3 cellular contexts compared by ENCODE assay signal in genomic region chr6:69832558-69832957, GRCh38.
A peak's percentile ranks its signal among the peaks of the same experiment; 100 is the strongest.
TF ChIP-seq lines count a peak whose summit lies in the region.

No MANE protein-coding gene starts in this region.

TF ChIP-seq in GM12891, 5 proteins besides CTCF, POLR2A, EP300 and RAD21:
- no peak for TF ChIP-seq TAF1 (IDR thresholded peaks at IDR 0.05; ENCODE audit: low read depth, low read length)
- no peak for TF ChIP-seq SPI1 (IDR thresholded peaks at IDR 0.05; ENCODE audit: low read depth, low read length)
- TF ChIP-seq POU2F2 (IDR thresholded peaks at IDR 0.05; ENCODE audit: low read depth, low read length), result no peak
- no peak for TF ChIP-seq PAX5 (IDR thresholded peaks at IDR 0.05; ENCODE audit: insufficient read depth, low read length, severe bottlenecking)
- TF ChIP-seq POLR2AphosphoS5 (IDR thresholded peaks at IDR 0.05; ENCODE audit: low read depth, low read length), result no peak
TF ChIP-seq in GM12891: peak in this region for 0.

TF ChIP-seq in IMR-90, 13 proteins besides CTCF, POLR2A, EP300 and RAD21:
- TF ChIP-seq CHD1 (IDR thresholded peaks at IDR 0.05; ENCODE audit: low read depth, low read length), result no peak
- TF ChIP-seq RCOR1 (IDR thresholded peaks at IDR 0.05; ENCODE audit: insufficient replicate concordance, low read length), result no peak
- TF ChIP-seq NFE2L2 (IDR thresholded peaks at IDR 0.05; ENCODE audit: low read depth, low read length), result no peak
- TF ChIP-seq MXI1 (IDR thresholded peaks at IDR 0.05; ENCODE audit: borderline replicate concordance, low read depth, low read length), result no peak
- TF ChIP-seq, protein P1, sequence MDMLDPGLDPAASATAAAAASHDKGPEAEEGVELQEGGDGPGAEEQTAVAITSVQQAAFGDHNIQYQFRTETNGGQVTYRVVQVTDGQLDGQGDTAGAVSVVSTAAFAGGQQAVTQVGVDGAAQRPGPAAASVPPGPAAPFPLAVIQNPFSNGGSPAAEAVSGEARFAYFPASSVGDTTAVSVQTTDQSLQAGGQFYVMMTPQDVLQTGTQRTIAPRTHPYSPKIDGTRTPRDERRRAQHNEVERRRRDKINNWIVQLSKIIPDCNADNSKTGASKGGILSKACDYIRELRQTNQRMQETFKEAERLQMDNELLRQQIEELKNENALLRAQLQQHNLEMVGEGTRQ (IDR thresholded peaks at IDR 0.05; ENCODE audit: low read depth, low read length), result no peak
- no peak for TF ChIP-seq MAFK (IDR thresholded peaks at IDR 0.05; ENCODE audit: low read depth, low read length)
- no peak for TF ChIP-seq CEBPB (IDR thresholded peaks at IDR 0.05; ENCODE audit: low read depth, low read length)
- no peak for TF ChIP-seq MAZ (IDR thresholded peaks at IDR 0.05; ENCODE audit: borderline replicate concordance, low read depth, low read length)
- TF ChIP-seq SMC3 (IDR thresholded peaks at IDR 0.05; ENCODE audit: low read depth, low read length), result no peak
- TF ChIP-seq BHLHE40 (IDR thresholded peaks at IDR 0.05; ENCODE audit: low read depth, low read length), result no peak
- TF ChIP-seq FOS (IDR thresholded peaks at IDR 0.05; ENCODE audit: low read depth, low read length), result no peak
- TF ChIP-seq, protein P2, sequence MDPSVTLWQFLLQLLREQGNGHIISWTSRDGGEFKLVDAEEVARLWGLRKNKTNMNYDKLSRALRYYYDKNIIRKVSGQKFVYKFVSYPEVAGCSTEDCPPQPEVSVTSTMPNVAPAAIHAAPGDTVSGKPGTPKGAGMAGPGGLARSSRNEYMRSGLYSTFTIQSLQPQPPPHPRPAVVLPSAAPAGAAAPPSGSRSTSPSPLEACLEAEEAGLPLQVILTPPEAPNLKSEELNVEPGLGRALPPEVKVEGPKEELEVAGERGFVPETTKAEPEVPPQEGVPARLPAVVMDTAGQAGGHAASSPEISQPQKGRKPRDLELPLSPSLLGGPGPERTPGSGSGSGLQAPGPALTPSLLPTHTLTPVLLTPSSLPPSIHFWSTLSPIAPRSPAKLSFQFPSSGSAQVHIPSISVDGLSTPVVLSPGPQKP (IDR thresholded peaks at IDR 0.05; ENCODE audit: borderline replicate concordance, low read depth, low read length), result no peak
- TF ChIP-seq RFX5 (IDR thresholded peaks at IDR 0.05; ENCODE audit: low read depth, low read length), result no peak

TF ChIP-seq in neural cell, 6 proteins besides CTCF, POLR2A, EP300 and RAD21:
- TF ChIP-seq REST (IDR thresholded peaks at IDR 0.05; ENCODE audit: borderline replicate concordance) (no peak), POLR2AphosphoS5 (IDR thresholded peaks at IDR 0.05) (peak; percentile 74)
